In the genomic region with DNA sequence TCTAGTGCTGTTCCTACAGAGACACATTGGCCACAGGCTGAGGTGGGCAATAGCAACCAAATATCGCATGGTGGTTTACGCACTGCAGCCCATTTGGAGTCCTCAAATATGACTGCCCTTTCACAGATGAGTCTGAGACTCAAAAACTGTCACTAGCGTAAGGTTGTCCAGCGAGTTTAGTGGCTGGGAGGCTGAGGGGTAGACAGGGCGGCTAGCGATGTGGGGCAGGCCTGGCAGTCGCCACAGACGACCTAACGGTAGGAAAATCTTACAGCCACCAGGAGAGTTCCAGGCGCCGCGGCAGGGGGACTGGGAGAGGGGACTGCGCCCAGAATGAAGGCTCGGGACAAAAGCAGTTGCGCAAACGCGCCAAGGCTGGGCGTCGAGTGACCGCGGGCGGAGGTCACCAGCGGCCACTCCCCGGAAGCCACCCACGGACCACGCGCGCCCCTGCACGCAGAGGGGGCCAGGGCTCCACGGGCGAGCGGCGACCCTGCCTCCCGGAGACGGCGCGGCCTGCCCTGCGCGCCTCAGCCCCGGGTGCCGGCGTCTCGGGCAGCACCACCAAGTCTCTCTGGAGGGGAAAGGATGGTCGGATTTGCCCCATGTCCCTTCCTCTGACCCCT, we compare ENCODE assay signal across 8 cellular contexts. TPM values are rescaled to one million over a fixed set of nuclear protein-coding genes. Genes with fewer than 3 reads are reported as not detected.
DNase-seq lines count a peak whose midpoint lies in the region; ATAC-seq and TF ChIP-seq lines count a peak whose summit lies in the region.

No MANE protein-coding gene starts in this region.

- DNase-seq in GM03348 (ENCODE audit: low spot score), result peak; percentile 44
- no peak for DNase-seq in activated CD4-positive, alpha-beta memory T cell treated with anti-CD3 and anti-CD28 coated beads, Interleukin-2, amount 10 ng/mL, durations not matched to agents 7 days and 5 days
- DNase-seq in heart right ventricle, result peak; percentile 58 to 75
- no peak for DNase-seq in prostate gland (ENCODE audit: low spot score)
- no peak for DNase-seq in NCI-H510A (lab: John Stamatoyannopoulos, UW)

- intact Hi-C loops in heart right ventricle (cut with DNase I) (loop anchor here in 6 of 10 donors (5.0 to 10.0 kb wide), 6 partner anchors 69 to 373 kb away; partner anchors contain the start of genes C16orf95 (in 3 of the 6) and KLHDC4 (in 2 of the 6)), prostate gland (cut with DNase I) (no loop called here)

- H3K4me1 ChIP-seq in heart right ventricle (peaks cover 17 to 64% (median 57%) of the 10 kb centered on the region in 9 donors), prostate gland (replicated peaks) (peaks cover 12% of the 10 kb centered on the region)

- H3K36me3 ChIP-seq in heart right ventricle, result peaks cover 0 to 9% (median 0%) of the 10 kb centered on the region in 9 donors
- no peaks in the 10 kb centered on the region for H3K36me3 ChIP-seq in prostate gland

- peaks cover 64% of the 10 kb centered on the region for H3K4me1 Mint-ChIP-seq in activated CD4-positive, alpha-beta memory T cell treated with anti-CD3 and anti-CD28 coated beads, Interleukin-2, amount 10 ng/mL, durations not matched to agents 7 days and 5 days

- TF ChIP-seq POLR2A in prostate gland (IDR thresholded peaks at IDR 0.05), result no peak

- H3K9me3 ChIP-seq in heart right ventricle (no peaks in the 10 kb centered on the region), prostate gland (no peaks in the 10 kb centered on the region)

- 7 to 8% methylated on average over 44 of the region's 44 CpGs for WGBS in heart right ventricle, 2 donors
- WGBS in prostate gland, result 9% methylated on average over 31 of the region's 44 CpGs

- ATAC-seq in HG03139 (IDR thresholded peaks at IDR 0.05; ENCODE audit: unreplicated experiment) (peak; percentile 6), heart right ventricle (peak; percentile 18 to 66 (median 30)), HG03196 (IDR thresholded peaks at IDR 0.05; ENCODE audit: unreplicated experiment) (no peak), HG02798 (IDR thresholded peaks at IDR 0.05; ENCODE audit: poor library complexity, unreplicated experiment) (no peak)

- H3K27ac Mint-ChIP-seq in activated CD4-positive, alpha-beta memory T cell treated with anti-CD3 and anti-CD28 coated beads, Interleukin-2, amount 10 ng/mL, durations not matched to agents 7 days and 5 days, result peak overlapping the region; percentile 90

- CTCF ChIA-PET in activated CD4-positive, alpha-beta memory T cell treated with anti-CD3 and anti-CD28 coated beads, Interleukin-2, amount 10 ng/mL, durations not matched to agents 7 days and 5 days (lab: Charles Lee), result interaction anchor here (1.0 kb wide), 1 partner anchor 73 kb away, joined by 3 read pairs; no protein-coding TSS in a partner anchor

- H3K36me3 Mint-ChIP-seq in activated CD4-positive, alpha-beta memory T cell treated with anti-CD3 and anti-CD28 coated beads, Interleukin-2, amount 10 ng/mL, durations not matched to agents 7 days and 5 days (ENCODE audit: low read depth), result peaks cover 19% of the 10 kb centered on the region

- no peaks in the 10 kb centered on the region for H3K27me3 Mint-ChIP-seq in activated CD4-positive, alpha-beta memory T cell treated with anti-CD3 and anti-CD28 coated beads, Interleukin-2, amount 10 ng/mL, durations not matched to agents 7 days and 5 days

- no peaks in the 10 kb centered on the region for H3K27me3 ChIP-seq in heart right ventricle
- no peaks in the 10 kb centered on the region for H3K27me3 ChIP-seq in prostate gland (replicated peaks; ENCODE audit: insufficient read depth)

- H3K27ac ChIP-seq in heart right ventricle (peak overlapping the region; percentile 97 to 100 (median 99)), prostate gland (peak overlapping the region; percentile 87 to 96)

- H3K4me3 ChIP-seq in heart right ventricle (peak overlapping the region; percentile 55 to 85 (median 74)), prostate gland (peak overlapping the region; percentile 72 to 90)

- peak overlapping the region; percentile 82 for H3K4me3 Mint-ChIP-seq in activated CD4-positive, alpha-beta memory T cell treated with anti-CD3 and anti-CD28 coated beads, Interleukin-2, amount 10 ng/mL, durations not matched to agents 7 days and 5 days

- POLR2A ChIA-PET in activated CD4-positive, alpha-beta memory T cell treated with anti-CD3 and anti-CD28 coated beads, Interleukin-2, amount 10 ng/mL, durations not matched to agents 7 days and 5 days (lab: Charles Lee), result no interaction called here

- no peak for TF ChIP-seq CTCF in heart right ventricle (IDR thresholded peaks at IDR 0.05)
- TF ChIP-seq CTCF in prostate gland (IDR thresholded peaks at IDR 0.05), result no peak

- H3K9me3 Mint-ChIP-seq in activated CD4-positive, alpha-beta memory T cell treated with anti-CD3 and anti-CD28 coated beads, Interleukin-2, amount 10 ng/mL, durations not matched to agents 7 days and 5 days, result no peaks in the 10 kb centered on the region

RNA-seq across cellular contexts. Expression of gene MAP1LC3B, which starts 0.7 kb away (rescaled TPM):
- total RNA-seq in activated CD4-positive, alpha-beta memory T cell treated with anti-CD3 and anti-CD28 coated beads, Interleukin-2, amount 10 ng/mL, durations not matched to agents 7 days and 5 days, result 10 to 100 TPM; 77.1 to 78.2 TPM
- total RNA-seq in heart right ventricle, result 100 to 1,000 TPM; 109 to 141 (median 125) TPM
- 100 to 1,000 TPM in 1 of 2 donors, 10 to 100 TPM in 1; 47.0 to 161 TPM for polyA plus RNA-seq in heart right ventricle
- 10 to 100 TPM; 41.9 to 51.8 TPM for total RNA-seq in prostate gland

RNA-seq across cellular contexts. Expression of gene FBXO31, which starts 7.9 kb away (rescaled TPM):
- 10 to 100 TPM; 28.8 to 29.0 TPM for total RNA-seq in activated CD4-positive, alpha-beta memory T cell treated with anti-CD3 and anti-CD28 coated beads, Interleukin-2, amount 10 ng/mL, durations not matched to agents 7 days and 5 days
- 10 to 100 TPM; 58.3 to 94.3 (median 74.0) TPM for total RNA-seq in heart right ventricle
- 10 to 100 TPM; 15.1 to 21.4 TPM for polyA plus RNA-seq in heart right ventricle
- total RNA-seq in prostate gland, result 10 to 100 TPM; 39.5 to 65.8 TPM

Comparison
In these comparisons a context has a peak if more than half of its experiments do, and no peak if none do; other contexts are left out.
1. DNase-seq: peak in GM03348 (single experiment) and heart right ventricle (2 of 2); none in activated CD4-positive, alpha-beta memory T cell treated with anti-CD3 and anti-CD28 coated beads, Interleukin-2, amount 10 ng/mL, durations not matched to agents 7 days and 5 days (single experiment), prostate gland (single experiment) and NCI-H510A (single experiment).
2. ATAC-seq: peak in HG03139 (single experiment) and heart right ventricle (8 of 8); none in HG03196 (single experiment) and HG02798 (single experiment).